8 cellular contexts compared by ENCODE assay signal in the genomic region with DNA sequence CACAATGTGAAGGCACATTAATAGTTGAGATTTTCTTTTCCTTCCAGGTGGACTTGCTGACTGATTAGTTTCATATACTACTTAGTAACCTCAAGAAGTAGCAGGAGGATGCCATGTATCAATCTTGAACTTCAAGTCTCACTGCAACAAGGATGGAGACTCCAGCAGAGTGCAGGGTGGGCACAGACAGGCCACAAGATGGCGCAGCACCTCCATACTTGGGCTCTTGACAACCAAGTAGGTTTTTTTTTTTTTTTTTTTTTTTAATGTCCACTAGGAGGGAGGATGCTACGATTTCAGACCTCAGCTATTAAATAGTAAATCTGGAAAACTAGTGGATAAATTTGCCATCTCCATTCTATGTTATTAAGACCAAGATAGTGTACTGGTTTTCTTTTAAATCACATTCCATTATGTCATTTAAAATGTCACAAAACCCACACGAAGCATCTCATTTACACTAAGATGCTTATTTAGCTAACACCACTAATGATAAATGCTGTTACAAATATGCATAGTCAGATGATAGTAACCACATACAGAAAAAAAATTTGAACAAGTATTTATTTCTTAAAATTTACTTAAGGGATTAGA. TPM values are rescaled to one million over a fixed set of nuclear protein-coding genes. Genes with fewer than 3 reads are reported as not detected.
A peak's percentile ranks its signal among the peaks of the same experiment; 100 is the strongest.
DNase-seq lines count a peak whose midpoint lies in the region; FAIRE-seq and TF ChIP-seq lines count a peak whose summit lies in the region.

No MANE protein-coding gene starts in this region.

- no peak overlapping the region for H2BK12ac ChIP-seq in neuronal stem cell (ENCODE audit: low read length)

- no peak overlapping the region for H2AK5ac ChIP-seq in neuronal stem cell (ENCODE audit: low read depth, low read length)

- WGBS in neuronal stem cell (ENCODE audit: extremely low coverage in 2 of 2, insufficient read length in 2 of 2, insufficient replicate concordance in 1 of 2), 2 donors, result no CpG with 5 or more reads among the region's 3 CpGs
- WGBS in stomach, 5 donors, result 27 to 32% (median 30%) methylated on average over 3 of the region's 3 CpGs

- intact Hi-C loops in stomach (cut with DNase I; ENCODE audit: low total_unique reads), result no loop called here

- no peak overlapping the region for H2AFZ ChIP-seq in neuronal stem cell (ENCODE audit: low read length)

- H3K4me2 ChIP-seq in neuronal stem cell (ENCODE audit: insufficient read depth, low read length, poor library complexity, severe bottlenecking), result no peak overlapping the region

- no peak overlapping the region for H3K9ac ChIP-seq in neuronal stem cell (ENCODE audit: low read depth, low read length, poor library complexity)

- no peak overlapping the region for H3K14ac ChIP-seq in neuronal stem cell (ENCODE audit: low read length)

- no peak overlapping the region for H2BK15ac ChIP-seq in neuronal stem cell (ENCODE audit: low read length)

- peak; percentile 34 for FAIRE-seq in RCC 7860 (lab: Jason Lieb, UNC)

- H3K4me3 ChIP-seq in fibroblast of mammary gland (ENCODE audit: control insufficient read depth, low read depth, low read length) (no peak overlapping the region), neuronal stem cell (ENCODE audit: low read length in 2 of 2) (no peak overlapping the region), stomach (no peak overlapping the region)

- no peaks in the 10 kb centered on the region for H3K9me3 ChIP-seq in neuronal stem cell (replicated peaks in 1 of 2; ENCODE audit: control insufficient read depth in 2 of 2, insufficient read depth in 1 of 2, low read depth in 1 of 2, low read length in 2 of 2)
- H3K9me3 ChIP-seq in stomach, result no peaks in the 10 kb centered on the region

- H3K36me3 ChIP-seq in neuronal stem cell (replicated peaks in 1 of 2; ENCODE audit: control insufficient read depth in 2 of 2, insufficient read depth in 2 of 2, low read length in 2 of 2), result peaks cover 0 to 39% of the 10 kb centered on the region in 2 donors
- H3K36me3 ChIP-seq in stomach, result peaks cover 8 to 44% (median 39%) of the 10 kb centered on the region in 4 donors

- no peak overlapping the region for H2BK5ac ChIP-seq in neuronal stem cell (ENCODE audit: low read length)

- DNase-seq in SIG-M5 treated with dmso at 0.1 percent for 504 hours (lab: John Stamatoyannopoulos, UW; ENCODE audit: unreplicated experiment) (peak; percentile 70), SIG-M5 (lab: John Stamatoyannopoulos, UW) (no peak), KG1 (lab: John Stamatoyannopoulos, UW) (peak; percentile 25), RCC 7860 (ENCODE audit: low spot score) (peak; percentile 31), fibroblast of mammary gland (ENCODE audit: low read depth) (peak; percentile 88), neuronal stem cell (ENCODE audit: low spot score) (peak; percentile 54), stomach (peak; percentile 81)
- DNase-seq in activated T-cell treated with anti-CD3 and anti-CD28 coated beads, Interleukin-2, amount 50 U/mL, for 48 hours, result peak; percentile 81 to 86

- H4K91ac ChIP-seq in neuronal stem cell (ENCODE audit: low read depth, low read length, poor library complexity), result no peak overlapping the region

- H3K23ac ChIP-seq in neuronal stem cell (ENCODE audit: low read depth, low read length, poor library complexity), result no peak overlapping the region

- no peak for TF ChIP-seq POLR2A in stomach (IDR thresholded peaks at IDR 0.05)

- H3K27me3 ChIP-seq in neuronal stem cell (ENCODE audit: control insufficient read depth in 3 of 3, insufficient read depth in 3 of 3, low read depth in 1 of 3, low read length in 3 of 3) (no peaks in the 10 kb centered on the region), stomach (no peaks in the 10 kb centered on the region)

- H4K8ac ChIP-seq in neuronal stem cell (ENCODE audit: low read depth, low read length), result no peak overlapping the region

- no peak overlapping the region for H2BK120ac ChIP-seq in neuronal stem cell (ENCODE audit: low read depth, low read length)

- no peaks in the 10 kb centered on the region for H3K79me1 ChIP-seq in neuronal stem cell (ENCODE audit: low read depth, low read length)

- H3K18ac ChIP-seq in neuronal stem cell (ENCODE audit: low read length), result no peak overlapping the region

- no peak for TF ChIP-seq EP300 in stomach (IDR thresholded peaks at IDR 0.05)

- TF ChIP-seq CTCF in fibroblast of mammary gland (conservative IDR thresholded peaks at IDR 0.05; ENCODE audit: control insufficient read depth, insufficient read depth, low read depth, low read length), result peak; percentile 92
- peak in 5 of 7 experiments; percentile 35 to 81 (median 70) for TF ChIP-seq CTCF in stomach (IDR thresholded peaks at IDR 0.05)

- no peak overlapping the region for H3K27ac ChIP-seq in neuronal stem cell (replicated peaks; ENCODE audit: low read length)
- no peak overlapping the region for H3K27ac ChIP-seq in stomach

- no peak overlapping the region for H3K4ac ChIP-seq in neuronal stem cell (ENCODE audit: low read length)

- H3K4me1 ChIP-seq in neuronal stem cell (ENCODE audit: control insufficient read depth in 2 of 2, insufficient read depth in 1 of 2, low read depth in 1 of 2, low read length in 2 of 2), result no peaks in the 10 kb centered on the region
- peaks cover 0 to 23% (median 0%) of the 10 kb centered on the region in 4 donors for H3K4me1 ChIP-seq in stomach

RNA-seq across cellular contexts. Expression of gene IL6ST, which starts 58.6 kb away (rescaled TPM):
- 19.2 TPM for polyA plus RNA-seq in neuronal stem cell (2013, experiment 1 of 2)
- 19.6 TPM for polyA plus RNA-seq in neuronal stem cell (2013, experiment 2 of 2)
- total RNA-seq in stomach, result 100 to 1,000 TPM in 3 of 5 donors, 10 to 100 TPM in 2; 33.0 to 466 (median 214) TPM
- polyA plus RNA-seq in stomach, result 10 to 100 TPM; 18.5 to 22.4 (median 21.8) TPM
